8 cellular contexts compared by ENCODE assay signal in genomic region chr13:20118268-20119140, GRCh38. TPM values are rescaled to one million over a fixed set of nuclear protein-coding genes. Genes with fewer than 3 reads are reported as not detected.
DNase-seq lines count a peak whose midpoint lies in the region; ATAC-seq, FAIRE-seq and TF ChIP-seq lines count a peak whose summit lies in the region.

No MANE protein-coding gene starts in this region.

- H3K27ac Mint-ChIP-seq in osteocyte (ENCODE audit: unreplicated experiment), result peak overlapping the region; percentile 73

- H3K27ac ChIP-seq in MM.1S (ENCODE audit: low read length), result peak overlapping the region; percentile 68; the same call in 1 of the 2 replicates

- H3K9me3 Mint-ChIP-seq in osteocyte (ENCODE audit: unreplicated experiment), result no peaks in the 10 kb centered on the region

- H3K4me3 Mint-ChIP-seq in osteocyte (ENCODE audit: unreplicated experiment), result peak overlapping the region; percentile 62

- peaks cover 16% of the 10 kb centered on the region for H3K4me1 Mint-ChIP-seq in osteocyte (ENCODE audit: unreplicated experiment)

- no peaks in the 10 kb centered on the region for H3K27me3 Mint-ChIP-seq in osteocyte (ENCODE audit: unreplicated experiment)

- no peaks in the 10 kb centered on the region for H4K20me1 ChIP-seq in MM.1S (ENCODE audit: insufficient read depth, low read length)

- no peaks in the 10 kb centered on the region for H3K36me3 ChIP-seq in MM.1S (replicated peaks; ENCODE audit: insufficient read depth, low read length)

- H3K9ac ChIP-seq in MM.1S (ENCODE audit: low read length), result peak overlapping the region; percentile 53; the same call in 1 of the 2 replicates

- H3K27me3 ChIP-seq in MM.1S (replicated peaks; ENCODE audit: insufficient read depth, low read length), result no peaks in the 10 kb centered on the region

- H3K79me2 ChIP-seq in MM.1S (ENCODE audit: low read length), result no peaks in the 10 kb centered on the region

- no peaks in the 10 kb centered on the region for H3K9me2 ChIP-seq in MM.1S (replicated peaks; ENCODE audit: insufficient read depth, low read length)

- H3K4me3 ChIP-seq in MM.1S (ENCODE audit: low read length), result peak overlapping the region; percentile 61

- peak overlapping the region; percentile 80 for H2AFZ ChIP-seq in MM.1S (ENCODE audit: low read length)

- peaks cover 10% of the 10 kb centered on the region for H3K4me1 ChIP-seq in MM.1S (ENCODE audit: low read length)

- FAIRE-seq in D721Med (lab: Jason Lieb, UNC), result no peak

- peak; percentile 79 for DNase-seq in AG08396 (ENCODE audit: low spot score)
- no peak for DNase-seq in MM.1S
- peak; percentile 19 for DNase-seq in activated gamma-delta T cell (lab: John Stamatoyannopoulos, UW)
- peak; percentile 45 for DNase-seq in germinal center (ENCODE audit: low spot score)
- no peak for DNase-seq in osteocyte (ENCODE audit: extremely low spot score, unreplicated experiment)
- no peak for DNase-seq in SKM-1 (lab: John Stamatoyannopoulos, UW; ENCODE audit: unreplicated experiment)
- DNase-seq in D721Med (ENCODE audit: insufficient read length, low spot score), result no peak

- no peaks in the 10 kb centered on the region for H3K9me3 ChIP-seq in MM.1S (replicated peaks; ENCODE audit: insufficient read depth, low read length)

- TF ChIP-seq CTCF in MM.1S (IDR thresholded peaks at IDR 0.05; ENCODE audit: low read length), result no peak
- TF ChIP-seq CTCF in osteocyte (IDR thresholded peaks at IDR 0.05), result peak; percentile 8
- TF ChIP-seq CTCF in D721Med (IDR thresholded peaks at IDR 0.05; ENCODE audit: insufficient read depth, missing control alignments), result no peak

- H3K36me3 Mint-ChIP-seq in osteocyte (ENCODE audit: unreplicated experiment), result no peaks in the 10 kb centered on the region

- H3K4me2 ChIP-seq in MM.1S (ENCODE audit: low read depth, low read length), result peak overlapping the region; percentile 70

- peak; percentile 18 for ATAC-seq in GM19043 (IDR thresholded peaks at IDR 0.05; ENCODE audit: low read depth, unreplicated experiment)

- peaks cover 12% of the 10 kb centered on the region for H3F3A ChIP-seq in MM.1S (ENCODE audit: insufficient read depth, low read length)

RNA-seq across cellular contexts. Expression of gene GJA3, which starts 42.3 kb away (rescaled TPM):
- total RNA-seq in osteocyte, result not detected in 2 replicates

Comparison
In these comparisons a context has a peak if more than half of its experiments do, and no peak if none do; other contexts are left out.
1. DNase-seq: peak in AG08396 (single experiment), activated gamma-delta T cell (single experiment) and germinal center (single experiment); none in MM.1S (single experiment), osteocyte (single experiment), SKM-1 (single experiment) and D721Med (single experiment).